ENCODE assay signal across 1 cellular context in genomic region chr1:161185282-161185682, GRCh38.
A peak's percentile ranks its signal among the peaks of the same experiment; 100 is the strongest.
TF ChIP-seq lines count a peak whose summit lies in the region.

No MANE protein-coding gene starts in this region.

TF ChIP-seq in GM12878, 131 proteins besides CTCF, POLR2A, EP300 and RAD21:
- peak; percentile 96 for TF ChIP-seq TCF12 (IDR thresholded peaks at IDR 0.05; ENCODE audit: low read depth, low read length)
- peak; percentile 19 for TF ChIP-seq SKIL (IDR thresholded peaks at IDR 0.05; ENCODE audit: low read depth, poor library complexity, severe bottlenecking)
- TF ChIP-seq ASH2L (IDR thresholded peaks at IDR 0.05; ENCODE audit: borderline replicate concordance, low read depth): no peak
- TF ChIP-seq STAT1 (conservative IDR thresholded peaks at IDR 0.05): no peak
- peak; percentile 84 for TF ChIP-seq CBFB (IDR thresholded peaks at IDR 0.05; ENCODE audit: low read depth)
- TF ChIP-seq USF1 (IDR thresholded peaks at IDR 0.05; ENCODE audit: borderline replicate concordance, extremely low read length, insufficient read depth, low read depth, low read length): no peak
- TF ChIP-seq EED (IDR thresholded peaks at IDR 0.05; ENCODE audit: low read depth): peak; percentile 80
- TF ChIP-seq MEF2A (IDR thresholded peaks at IDR 0.05; ENCODE audit: insufficient read depth, low read depth, low read length): peak; percentile 93
- TF ChIP-seq PKNOX1 (IDR thresholded peaks at IDR 0.05): peak; percentile 57; the same call in 1 of the 2 replicates
- TF ChIP-seq RUNX3 (IDR thresholded peaks at IDR 0.05; ENCODE audit: low read length): peak; percentile 96
- 0 out of 2 replicates have a peak, but pooled peaks have one; percentile 13 for TF ChIP-seq IKZF1 (conservative IDR thresholded peaks at IDR 0.05)
- TF ChIP-seq TAF1 (IDR thresholded peaks at IDR 0.05; ENCODE audit: borderline replicate concordance, low read depth, low read length): peak; percentile 18; the same call in 1 of the 2 replicates
- no peak for TF ChIP-seq REST (IDR thresholded peaks at IDR 0.05; ENCODE audit: low read depth, low read length)
- peak; percentile 56 for TF ChIP-seq MEF2B (IDR thresholded peaks at IDR 0.05; ENCODE audit: partially characterized antibody, poor library complexity, severe bottlenecking)
- peak; percentile 55; the same call in 1 of the 2 replicates for TF ChIP-seq IRF4 (IDR thresholded peaks at IDR 0.05; ENCODE audit: low read depth, low read length)
- peak; percentile 46 for TF ChIP-seq FOS (IDR thresholded peaks at IDR 0.05; ENCODE audit: borderline replicate concordance, extremely low read depth, insufficient read length)
- peak; percentile 85; the same call in 1 of the 2 replicates for TF ChIP-seq FOXK2 (IDR thresholded peaks at IDR 0.05)
- peak; percentile 32; the same call in 1 of the 2 replicates for TF ChIP-seq MXI1 (IDR thresholded peaks at IDR 0.05; ENCODE audit: low read depth, low read length)
- peak; percentile 73; the same call in 1 of the 2 replicates for TF ChIP-seq CHD2 (IDR thresholded peaks at IDR 0.05; ENCODE audit: borderline replicate concordance, low read depth, low read length)
- TF ChIP-seq FOXM1 (IDR thresholded peaks at IDR 0.05; ENCODE audit: low read depth, low read length): peak; percentile 76
- no peak for TF ChIP-seq RELA (IDR thresholded peaks at IDR 0.05; ENCODE audit: borderline replicate concordance, partially characterized antibody)
- no peak for TF ChIP-seq EZH2 (IDR thresholded peaks at IDR 0.05; ENCODE audit: borderline replicate concordance, control insufficient read depth, low read depth, low read length)
- peak; percentile 37 for TF ChIP-seq MLLT1 (IDR thresholded peaks at IDR 0.05)
- peak; percentile 98 for TF ChIP-seq RFX5 (IDR thresholded peaks at IDR 0.05; ENCODE audit: low read depth, low read length)
- peak; percentile 50; the same call in 1 of the 2 replicates for TF ChIP-seq PML (IDR thresholded peaks at IDR 0.05; ENCODE audit: low read length)
- peak; percentile 74; the same call in 1 of the 2 replicates for TF ChIP-seq CREM (IDR thresholded peaks at IDR 0.05; ENCODE audit: low read depth)
- peak; percentile 73; the same call in 1 of the 2 replicates for TF ChIP-seq TCF3 (IDR thresholded peaks at IDR 0.05; ENCODE audit: borderline replicate concordance, insufficient read depth, low read depth, low read length)
- TF ChIP-seq BRCA1 (IDR thresholded peaks at IDR 0.05; ENCODE audit: low read depth, low read length): no peak
- peak in 1 of 2 experiments; percentile 75; a peak in 2 of 4 replicates for TF ChIP-seq ETV6 (conservative IDR thresholded peaks at IDR 0.05 in 1 of 2, IDR thresholded peaks at IDR 0.05 in 1 of 2; ENCODE audit: borderline replicate concordance in 1 of 2, low read depth in 1 of 2)
- TF ChIP-seq BCL3 (IDR thresholded peaks at IDR 0.05; ENCODE audit: borderline replicate concordance, insufficient read depth, low read depth, low read length, poor library complexity, severe bottlenecking): no peak
- peak; percentile 69 for TF ChIP-seq SP1 (IDR thresholded peaks at IDR 0.05; ENCODE audit: low read depth, low read length)
- TF ChIP-seq BHLHE40 (IDR thresholded peaks at IDR 0.05; ENCODE audit: borderline replicate concordance in 1 of 2, low read depth in 2 of 2, low read length in 1 of 2): peak; percentile 64 to 67
- peak; percentile 17 for TF ChIP-seq SMAD1 (IDR thresholded peaks at IDR 0.05; ENCODE audit: low read depth, partially characterized antibody)
- 0 out of 2 replicates have a peak, but pooled peaks have one; percentile 55 for TF ChIP-seq SMAD5 (IDR thresholded peaks at IDR 0.05; ENCODE audit: low read depth)
- peak in 1 of 2 experiments; percentile 46; a peak in 1 of 4 replicates for TF ChIP-seq CEBPB (IDR thresholded peaks at IDR 0.05; ENCODE audit: borderline replicate concordance in 1 of 2, low read depth in 2 of 2, low read length in 2 of 2)
- no peak for TF ChIP-seq USF2 (IDR thresholded peaks at IDR 0.05; ENCODE audit: borderline replicate concordance, low read depth, low read length)
- TF ChIP-seq SRF (IDR thresholded peaks at IDR 0.05; ENCODE audit: low read depth in 2 of 2, low read length in 2 of 2): no peak
- peak; percentile 65; the same call in 1 of the 2 replicates for TF ChIP-seq PAX5 (IDR thresholded peaks at IDR 0.05; ENCODE audit: borderline replicate concordance, low read depth, low read length)
- TF ChIP-seq POU2F2 (IDR thresholded peaks at IDR 0.05; ENCODE audit: borderline replicate concordance, low read depth, low read length): 0 out of 3 replicates have a peak, but pooled peaks have one; percentile 24
- no peak for TF ChIP-seq PBX3 (IDR thresholded peaks at IDR 0.05; ENCODE audit: insufficient replicate concordance, low read depth, low read length)
- peak; percentile 58; the same call in 1 of the 2 replicates for TF ChIP-seq CREB1 (IDR thresholded peaks at IDR 0.05; ENCODE audit: low read depth)
- no peak for TF ChIP-seq ZNF24 (IDR thresholded peaks at IDR 0.05)
- peak in 1 of 2 experiments; percentile 65; a peak in 3 of 4 replicates for TF ChIP-seq IKZF2 (IDR thresholded peaks at IDR 0.05)
- peak in 1 of 2 experiments; percentile 65; a peak in 2 of 3 replicates for TF ChIP-seq EGR1 (IDR thresholded peaks at IDR 0.05; ENCODE audit: borderline replicate concordance in 1 of 2, low read depth in 2 of 2, low read length in 2 of 2)
- TF ChIP-seq ATF7 (IDR thresholded peaks at IDR 0.05; ENCODE audit: low read depth): peak; percentile 91
- 0 out of 2 replicates have a peak, but pooled peaks have one; percentile 29 for TF ChIP-seq GABPA (IDR thresholded peaks at IDR 0.05; ENCODE audit: low read depth)
- peak; percentile 12; the same call in 1 of the 2 replicates for TF ChIP-seq JUND (IDR thresholded peaks at IDR 0.05; ENCODE audit: low read depth, low read length)
- TF ChIP-seq RAD51 (IDR thresholded peaks at IDR 0.05): peak; percentile 59; the same call in 1 of the 2 replicates
